In the genomic region with DNA sequence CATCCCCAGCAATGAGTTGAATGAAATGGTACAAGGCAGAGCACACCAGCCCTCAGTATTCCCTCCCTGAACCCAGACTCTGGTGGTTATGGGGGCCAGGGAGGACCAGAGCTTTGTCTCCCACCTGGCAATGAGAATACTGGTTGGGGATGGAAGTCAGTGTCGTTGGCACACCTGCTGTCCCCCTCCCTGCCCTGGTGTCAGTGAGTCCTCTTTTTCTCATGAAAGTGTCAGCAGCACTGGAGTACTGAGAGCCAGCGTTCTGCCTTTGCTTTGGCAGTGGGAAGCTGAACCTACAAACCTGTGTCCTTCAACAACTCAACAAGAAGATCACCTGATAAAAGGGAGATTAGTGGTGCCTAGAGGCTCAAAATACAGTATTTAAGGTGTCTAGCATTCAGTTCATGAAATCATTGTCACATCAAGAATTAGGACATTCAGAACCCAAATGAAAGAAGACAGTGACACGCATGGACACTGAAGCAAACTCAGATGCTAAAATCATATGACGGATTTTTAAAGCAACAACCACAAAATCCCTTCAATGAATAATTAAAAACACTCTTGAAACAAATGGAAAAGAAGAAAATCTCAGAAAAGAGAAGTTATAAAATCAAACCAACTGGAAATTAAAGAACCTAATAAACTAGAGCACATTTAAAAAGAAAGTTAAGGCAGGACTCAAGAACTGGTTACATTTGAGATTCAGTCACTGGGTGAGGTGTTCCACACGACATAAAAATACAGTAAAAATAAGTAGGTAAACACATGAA, we compare ENCODE assay signal across 23 cellular contexts.
A peak's percentile ranks its signal among the peaks of the same experiment; 100 is the strongest.
DNase-seq lines count a peak whose midpoint lies in the region; ATAC-seq and TF ChIP-seq lines count a peak whose summit lies in the region.
"Had no signal": no experiment of that assay in that cellular context is flagged by ENCODE, and none has a peak within 500 bp of the region (broad histone marks: within the 10 kb centered on the region; RNA-seq: fewer than 3 reads in every experiment).

No MANE protein-coding gene starts in this region.

- no peaks in the 10 kb centered on the region for H3K36me3 ChIP-seq in Karpas-422 (ENCODE audit: insufficient read depth, low read length)

- peak overlapping the region; percentile 65 for H3K9ac ChIP-seq in Karpas-422 (ENCODE audit: low read length)

- intact Hi-C loops in natural killer cell (cut with micrococcal nuclease), result no loop called here

- peak overlapping the region; percentile 33 for H3K4me3 ChIP-seq in Karpas-422 (ENCODE audit: low read length)

- H3K79me2 ChIP-seq in Karpas-422 (ENCODE audit: low read length), result no peaks in the 10 kb centered on the region

- H3K27me3 ChIP-seq in Karpas-422 (ENCODE audit: low read length), result no peaks in the 10 kb centered on the region

- H3K36me3 Mint-ChIP-seq in natural killer cell, result no peaks in the 10 kb centered on the region
- H3K36me3 Mint-ChIP-seq in natural killer cell treated with Interleukin-12 subunit alpha and Interleukin-12 subunit beta and Interleukin-15 and Interleukin-18, amount 100 ng/mL, for 72 hours, result no peaks in the 10 kb centered on the region
- peaks cover 5% of the 10 kb centered on the region for H3K36me3 Mint-ChIP-seq in central memory CD8-positive, alpha-beta T cell (ENCODE audit: insufficient read depth)
- H3K36me3 Mint-ChIP-seq: WTC11 had no signal

- no peaks in the 10 kb centered on the region for H3K9me3 Mint-ChIP-seq in natural killer cell
- no peaks in the 10 kb centered on the region for H3K9me3 Mint-ChIP-seq in natural killer cell treated with Interleukin-12 subunit alpha and Interleukin-12 subunit beta and Interleukin-15 and Interleukin-18, amount 100 ng/mL, for 72 hours
- no peaks in the 10 kb centered on the region for H3K9me3 Mint-ChIP-seq in central memory CD8-positive, alpha-beta T cell
- H3K9me3 Mint-ChIP-seq: activated CD8-positive, alpha-beta T cell treated with anti-CD3 and anti-CD28 coated beads for 36 hours; activated T-cell treated with anti-CD3 and anti-CD28 coated beads, Interleukin-2, amount 50 U/mL, for 24 hours had no signal

- H3K4me1 ChIP-seq in Karpas-422 (ENCODE audit: low read length), result peaks cover 100% of the 10 kb centered on the region
- H3K4me1 ChIP-seq: A549 had no signal

- H3K9me3 ChIP-seq in Karpas-422 (ENCODE audit: low read length), result no peaks in the 10 kb centered on the region
- H3K9me3 ChIP-seq: A549 had no signal

- H3K4me1 Mint-ChIP-seq in natural killer cell, result peaks cover 16 to 17% of the 10 kb centered on the region in 2 donors
- H3K4me1 Mint-ChIP-seq in natural killer cell treated with Interleukin-12 subunit alpha and Interleukin-12 subunit beta and Interleukin-15 and Interleukin-18, amount 100 ng/mL, for 72 hours (ENCODE audit: low read depth in 2 of 2), result peaks cover 6 to 18% of the 10 kb centered on the region in 2 donors
- peaks cover 16% of the 10 kb centered on the region for H3K4me1 Mint-ChIP-seq in central memory CD8-positive, alpha-beta T cell

- H3K27me3 Mint-ChIP-seq in natural killer cell (ENCODE audit: low read depth in 2 of 2), result no peaks in the 10 kb centered on the region
- H3K27me3 Mint-ChIP-seq in natural killer cell treated with Interleukin-12 subunit alpha and Interleukin-12 subunit beta and Interleukin-15 and Interleukin-18, amount 100 ng/mL, for 72 hours, result peaks cover 6% of the 10 kb centered on the region in 2 donors
- peaks cover 18% of the 10 kb centered on the region for H3K27me3 Mint-ChIP-seq in central memory CD8-positive, alpha-beta T cell

- H3K27ac ChIP-seq in Karpas-422 (ENCODE audit: low read length), result peak overlapping the region; percentile 96
- H3K27ac ChIP-seq: A549 had no signal

- DNase-seq in natural killer cell (no peak), Karpas-422 (peak; percentile 59), SW 1271 (lab: John Stamatoyannopoulos, UW) (no peak), pons (ENCODE audit: low spot score) (no peak)
- no peak for DNase-seq in natural killer cell treated with Interleukin-12 subunit alpha and Interleukin-12 subunit beta and Interleukin-15 and Interleukin-18, amount 100 ng/mL, for 72 hours (ENCODE audit: low spot score)
- no peak for DNase-seq in central memory CD8-positive, alpha-beta T cell (ENCODE audit: low spot score in 2 of 2)
- DNase-seq: activated CD8-positive, alpha-beta T cell treated with anti-CD3 and anti-CD28 coated beads for 36 hours; activated naive CD4-positive, alpha-beta T cell treated with anti-CD3 and anti-CD28 coated beads, Interleukin-2, amount 50 U/mL, for 16 hours; activated T-cell treated with anti-CD3 and anti-CD28 coated beads, Interleukin-2, amount 50 U/mL, for 24 hours; aorta; C1 segment of cervical spinal cord; erythroblast; foreskin melanocyte; H7; hypothalamus; islet precursor cell; NCI-H2227 treated with DMSO at 0.1 percent for 48 hours; stimulated activated CD8-positive, alpha-beta memory T cell treated with anti-CD3 and anti-CD28 coated beads, Interleukin-4, amount 100 ng/mL, for 48 hours; T-helper 9 cell had no signal

- H3K4me2 ChIP-seq in Karpas-422 (ENCODE audit: low read depth, low read length, poor library complexity, severe bottlenecking), result peak overlapping the region; percentile 83

- H3K9me2 ChIP-seq in Karpas-422 (replicated peaks; ENCODE audit: insufficient read depth, low read length), result no peaks in the 10 kb centered on the region

- ATAC-seq in natural killer cell (no peak), HG02571 (IDR thresholded peaks at IDR 0.05; ENCODE audit: unreplicated experiment) (no peak), GM21723 (IDR thresholded peaks at IDR 0.05; ENCODE audit: unreplicated experiment) (no peak)
- ATAC-seq in natural killer cell treated with Interleukin-12 subunit alpha and Interleukin-12 subunit beta and Interleukin-15 and Interleukin-18, amount 100 ng/mL, for 72 hours, result no peak
- ATAC-seq in central memory CD8-positive, alpha-beta T cell (replicated peaks; ENCODE audit: extremely low read depth, poor library complexity, severe bottlenecking), result no peak
- ATAC-seq: A549; activated CD8-positive, alpha-beta T cell treated with anti-CD3 and anti-CD28 coated beads for 36 hours; WTC11 had no signal

- H4K20me1 ChIP-seq in Karpas-422 (ENCODE audit: insufficient read depth, low read depth, low read length), result no peaks in the 10 kb centered on the region

- H3K4me3 Mint-ChIP-seq in natural killer cell, result peak overlapping the region; percentile 4
- H3K4me3 Mint-ChIP-seq in natural killer cell treated with Interleukin-12 subunit alpha and Interleukin-12 subunit beta and Interleukin-15 and Interleukin-18, amount 100 ng/mL, for 72 hours, result no peak overlapping the region
- peak overlapping the region; percentile 78 for H3K4me3 Mint-ChIP-seq in central memory CD8-positive, alpha-beta T cell
- H3K4me3 Mint-ChIP-seq: activated CD8-positive, alpha-beta T cell treated with anti-CD3 and anti-CD28 coated beads for 36 hours; activated T-cell treated with anti-CD3 and anti-CD28 coated beads, Interleukin-2, amount 50 U/mL, for 24 hours; WTC11 had no signal

- no peak overlapping the region for H2AFZ ChIP-seq in Karpas-422 (ENCODE audit: low read length)

- H3K27ac Mint-ChIP-seq in natural killer cell, result peak overlapping the region; percentile 73 to 82
- no peak overlapping the region for H3K27ac Mint-ChIP-seq in natural killer cell treated with Interleukin-12 subunit alpha and Interleukin-12 subunit beta and Interleukin-15 and Interleukin-18, amount 100 ng/mL, for 72 hours
- H3K27ac Mint-ChIP-seq in central memory CD8-positive, alpha-beta T cell (ENCODE audit: low read depth), result peak overlapping the region; percentile 64
- H3K27ac Mint-ChIP-seq: activated CD8-positive, alpha-beta T cell treated with anti-CD3 and anti-CD28 coated beads for 36 hours; WTC11 had no signal

- no peak for TF ChIP-seq CTCF in natural killer cell (IDR thresholded peaks at IDR 0.05)

Comparison
In these comparisons a context has a peak if more than half of its experiments do, and no peak if none do; other contexts are left out.
1. H3K27ac Mint-ChIP-seq: peak in natural killer cell (2 of 2) and central memory CD8-positive, alpha-beta T cell (single experiment); none in natural killer cell treated with Interleukin-12 subunit alpha and Interleukin-12 subunit beta and Interleukin-15 and Interleukin-18, amount 100 ng/mL, for 72 hours (0 of 2).